In genomic region chr17:57902800-57903759, GRCh38 we compare ENCODE assay signal across 8 cellular contexts. TPM values are rescaled to one million over a fixed set of nuclear protein-coding genes. Genes with fewer than 3 reads are reported as not detected.
DNase-seq lines count a peak whose midpoint lies in the region; ATAC-seq and TF ChIP-seq lines count a peak whose summit lies in the region.

No MANE protein-coding gene starts in this region.

- H3K27me3 ChIP-seq in duodenal mucosa (ENCODE audit: control insufficient read depth in 1 of 2, insufficient read depth in 2 of 2, low read length in 2 of 2) (no peaks in the 10 kb centered on the region), mucosa of rectum (ENCODE audit: control insufficient read depth in 2 of 2, insufficient read depth in 2 of 2, low read length in 2 of 2) (no peaks in the 10 kb centered on the region)

- H3K27ac ChIP-seq in duodenal mucosa (ENCODE audit: low read depth, low read length) (peak overlapping the region; percentile 88), mucosa of rectum (ENCODE audit: low read depth in 2 of 2, low read length in 2 of 2) (peak overlapping the region; percentile 96 to 98)

- peak; percentile 98 for DNase-seq in Caki2 (ENCODE audit: low read depth)
- peak; percentile 76 for DNase-seq in HS-5 (ENCODE audit: low read depth)
- DNase-seq in SK-N-DZ (ENCODE audit: low spot score) = no peak
- DNase-seq in NCI-H1694 treated with DMSO at 0.1 percent for 48 hours (lab: John Stamatoyannopoulos, UW) = no peak

- peak overlapping the region; percentile 12 to 21 for H3K4me3 ChIP-seq in duodenal mucosa (ENCODE audit: low read depth in 1 of 2, low read length in 2 of 2)
- H3K4me3 ChIP-seq in mucosa of rectum (ENCODE audit: low read length in 2 of 2) = peak overlapping the region; percentile 39 to 40

- H3K36me3 ChIP-seq in duodenal mucosa (ENCODE audit: control insufficient read depth in 1 of 2, insufficient read depth in 2 of 2, low read length in 2 of 2) = no peaks in the 10 kb centered on the region
- no peaks in the 10 kb centered on the region for H3K36me3 ChIP-seq in mucosa of rectum (ENCODE audit: control insufficient read depth in 2 of 2, insufficient read depth in 2 of 2, low read length in 2 of 2)

- H3K4me1 ChIP-seq in duodenal mucosa (ENCODE audit: control insufficient read depth in 1 of 2, insufficient read depth in 2 of 2, low read length in 2 of 2) (peaks cover 61 to 77% of the 10 kb centered on the region in 2 donors), mucosa of rectum (ENCODE audit: control insufficient read depth in 2 of 2, insufficient read depth in 2 of 2, low read length in 2 of 2) (peaks cover 73 to 74% of the 10 kb centered on the region in 2 donors)

- peak; percentile 37 for ATAC-seq in GM21360 (IDR thresholded peaks at IDR 0.05; ENCODE audit: unreplicated experiment)

- in situ Hi-C loops in Caki2 (cut with HindIII; ENCODE audit: low pct_unique_long_range_greater_than_20kb, low sequenced_read_pairs) = no loop called here

- H3K9me3 ChIP-seq in duodenal mucosa (ENCODE audit: control insufficient read depth in 1 of 2, low read length in 2 of 2) = no peaks in the 10 kb centered on the region
- no peaks in the 10 kb centered on the region for H3K9me3 ChIP-seq in mucosa of rectum (ENCODE audit: control insufficient read depth in 2 of 2, low read length in 2 of 2)

- H3K9ac ChIP-seq in duodenal mucosa (ENCODE audit: low read depth in 1 of 2, low read length in 2 of 2) (peak overlapping the region; percentile 37 to 40), mucosa of rectum (ENCODE audit: low read depth in 1 of 2, low read length in 2 of 2) (peak overlapping the region; percentile 67 to 81)

TF ChIP-seq in PFSK-1, 5 proteins besides CTCF, POLR2A, EP300 and RAD21:
- TF ChIP-seq POLR2AphosphoS5 (IDR thresholded peaks at IDR 0.05; ENCODE audit: low read depth, low read length) (no peak), TAF1 (IDR thresholded peaks at IDR 0.05; ENCODE audit: borderline replicate concordance, insufficient read depth, low read length) (no peak), REST (IDR thresholded peaks at IDR 0.05; ENCODE audit: insufficient read depth in 1 of 2, low read depth in 2 of 2, low read length in 2 of 2) (no peak), FOXP2 (optimal IDR thresholded peaks at IDR 0.05; ENCODE audit: borderline replicate concordance, extremely low read depth, extremely low read length, insufficient read depth) (peak; percentile 17), SIN3A (IDR thresholded peaks at IDR 0.05; ENCODE audit: borderline replicate concordance, insufficient read depth, low read length) (peak; percentile 20; the same call in 1 of the 2 replicates)

RNA-seq across cellular contexts. Expression of gene CUEDC1, which starts 52.1 kb away (rescaled TPM):
- 24.8 and 47.7 TPM in 2 replicates for total RNA-seq in Caki2 (2014; rRNA removed; shearing (Covaris generic); ENCODE audit: low replicate concordance)
- 47.2 TPM for polyA plus RNA-seq in PFSK-1 (2012; ENCODE audit: insufficient read length, low read depth)
- 10.0 and 12.3 TPM in 2 replicates for polyA plus RNA-seq in SK-N-DZ (2014; cell fraction: cytosol; rRNA removed)
- 40.2 TPM in 2 replicates for polyA plus RNA-seq in SK-N-DZ (2014; cell fraction: nucleus; rRNA removed)

RNA-seq across cellular contexts. Expression of gene MRPS23, which starts 53.2 kb away (rescaled TPM):
- total RNA-seq in Caki2 (2014; rRNA removed; shearing (Covaris generic); ENCODE audit: low replicate concordance) = 57.0 and 71.5 TPM in 2 replicates
- 77.6 TPM for polyA plus RNA-seq in PFSK-1 (2012; ENCODE audit: insufficient read length, low read depth)
- 86.4 and 144 TPM in 2 replicates for polyA plus RNA-seq in SK-N-DZ (2014; cell fraction: cytosol; rRNA removed)
- polyA plus RNA-seq in SK-N-DZ (2014; cell fraction: nucleus; rRNA removed) = 37.2 and 41.1 TPM in 2 replicates

Comparison
In these comparisons a context has a peak if more than half of its experiments do, and no peak if none do; other contexts are left out.
1. DNase-seq: peak in Caki2 (single experiment) and HS-5 (single experiment); none in SK-N-DZ (single experiment) and NCI-H1694 treated with DMSO at 0.1 percent for 48 hours (single experiment).